Comparison of ENCODE assay signal across 14 cellular contexts in genomic region chr14:22509036-22509709, GRCh38.
DNase-seq lines count a peak whose midpoint lies in the region; ATAC-seq lines count a peak whose summit lies in the region.
"Had no signal": no experiment of that assay in that cellular context is flagged by ENCODE, and none has a peak within 500 bp of the region (broad histone marks: within the 10 kb centered on the region; RNA-seq: fewer than 3 reads in every experiment).

No MANE protein-coding gene starts in this region.

- H3K9me3 Mint-ChIP-seq in activated naive CD4-positive, alpha-beta T cell treated with anti-CD3 and anti-CD28 coated beads, Interleukin-2, amount 10 ng/mL, durations not matched to agents 7 days and 5 days: no peaks in the 10 kb centered on the region
- H3K9me3 Mint-ChIP-seq in activated naive CD8-positive, alpha-beta T cell treated with anti-CD3 and anti-CD28 coated beads, Interleukin-2, amount 10 ng/mL, durations not matched to agents 7 days and 5 days: no peaks in the 10 kb centered on the region
- no peaks in the 10 kb centered on the region for H3K9me3 Mint-ChIP-seq in stimulated activated naive B cell treated with anti-CD40 and anti-IgM and Interleukin-4, amounts not matched to agents 10 μg/mL and 1 μg/mL and 100 μg/mL, for 72 hours

- H3K27ac Mint-ChIP-seq in activated naive CD4-positive, alpha-beta T cell treated with anti-CD3 and anti-CD28 coated beads, Interleukin-2, amount 10 ng/mL, durations not matched to agents 7 days and 5 days: peak overlapping the region; percentile 93
- H3K27ac Mint-ChIP-seq in activated naive CD8-positive, alpha-beta T cell treated with anti-CD3 and anti-CD28 coated beads, Interleukin-2, amount 10 ng/mL, durations not matched to agents 7 days and 5 days: peak overlapping the region; percentile 96
- peak overlapping the region; percentile 51 for H3K27ac Mint-ChIP-seq in stimulated activated naive B cell treated with anti-CD40 and anti-IgM and Interleukin-4, amounts not matched to agents 10 μg/mL and 1 μg/mL and 100 μg/mL, for 72 hours

- H3K36me3 Mint-ChIP-seq in activated naive CD4-positive, alpha-beta T cell treated with anti-CD3 and anti-CD28 coated beads, Interleukin-2, amount 10 ng/mL, durations not matched to agents 7 days and 5 days: peaks cover 94% of the 10 kb centered on the region
- H3K36me3 Mint-ChIP-seq in activated naive CD8-positive, alpha-beta T cell treated with anti-CD3 and anti-CD28 coated beads, Interleukin-2, amount 10 ng/mL, durations not matched to agents 7 days and 5 days: peaks cover 82% of the 10 kb centered on the region
- peaks cover 7 to 12% of the 10 kb centered on the region in 2 donors for H3K36me3 Mint-ChIP-seq in stimulated activated naive B cell treated with anti-CD40 and anti-IgM and Interleukin-4, amounts not matched to agents 10 μg/mL and 1 μg/mL and 100 μg/mL, for 72 hours

- no peaks in the 10 kb centered on the region for H3K27me3 Mint-ChIP-seq in activated naive CD4-positive, alpha-beta T cell treated with anti-CD3 and anti-CD28 coated beads, Interleukin-2, amount 10 ng/mL, durations not matched to agents 7 days and 5 days
- H3K27me3 Mint-ChIP-seq in activated naive CD8-positive, alpha-beta T cell treated with anti-CD3 and anti-CD28 coated beads, Interleukin-2, amount 10 ng/mL, durations not matched to agents 7 days and 5 days: no peaks in the 10 kb centered on the region
- H3K27me3 Mint-ChIP-seq in stimulated activated naive B cell treated with anti-CD40 and anti-IgM and Interleukin-4, amounts not matched to agents 10 μg/mL and 1 μg/mL and 100 μg/mL, for 72 hours: no peaks in the 10 kb centered on the region

- peak overlapping the region; percentile 85 for H3K4me3 Mint-ChIP-seq in activated naive CD4-positive, alpha-beta T cell treated with anti-CD3 and anti-CD28 coated beads, Interleukin-2, amount 10 ng/mL, durations not matched to agents 7 days and 5 days
- H3K4me3 Mint-ChIP-seq in activated naive CD8-positive, alpha-beta T cell treated with anti-CD3 and anti-CD28 coated beads, Interleukin-2, amount 10 ng/mL, durations not matched to agents 7 days and 5 days: peak overlapping the region; percentile 91
- no peak overlapping the region for H3K4me3 Mint-ChIP-seq in stimulated activated naive B cell treated with anti-CD40 and anti-IgM and Interleukin-4, amounts not matched to agents 10 μg/mL and 1 μg/mL and 100 μg/mL, for 72 hours

- DNase-seq in activated naive CD4-positive, alpha-beta T cell treated with anti-CD3 and anti-CD28 coated beads, Interleukin-2, amount 10 ng/mL, durations not matched to agents 7 days and 5 days: no peak
- DNase-seq in activated naive CD4-positive, alpha-beta T cell treated with anti-CD3 and anti-CD28 coated beads, Interleukin-2, amount 50 U/mL, for 16 hours: no peak
- no peak for DNase-seq in activated naive CD8-positive, alpha-beta T cell treated with anti-CD3 and anti-CD28 coated beads, Interleukin-2, amount 10 ng/mL, durations not matched to agents 7 days and 5 days
- DNase-seq in stimulated activated naive B cell treated with anti-CD40 and anti-IgM and Interleukin-4, amounts not matched to agents 10 μg/mL and 1 μg/mL and 100 μg/mL, for 72 hours: no peak
- no peak for DNase-seq in cerebellar nuclear complex (lab: John Stamatoyannopoulos, UW)
- DNase-seq: EL; glutamatergic neuron; left cardiac atrium; NCI-H2081 treated with DMSO at 0.1 percent for 48 hours; stimulated activated CD4-positive, alpha-beta T cell treated with anti-CD3 and anti-CD28 coated beads, Interleukin-15, amount 100 ng/mL, for 24 hours; stimulated activated CD8-positive, alpha-beta memory T cell treated with anti-CD3 and anti-CD28 coated beads, Interleukin-4, amount 100 ng/mL, for 48 hours had no signal

- CTCF ChIA-PET in activated naive CD4-positive, alpha-beta T cell treated with anti-CD3 and anti-CD28 coated beads, Interleukin-2, amount 10 ng/mL, durations not matched to agents 7 days and 5 days (lab: Charles Lee): interaction anchor here (0.6 to 2.7 kb wide), 12 partner anchors 8 to 867 kb away, joined by 3 to 7 read pairs (median 3); no protein-coding TSS in a partner anchor

- peak; percentile 21 for ATAC-seq in GM21825 (IDR thresholded peaks at IDR 0.05; ENCODE audit: unreplicated experiment)
- ATAC-seq in activated naive CD8-positive, alpha-beta T cell treated with anti-CD3 and anti-CD28 coated beads, Interleukin-2, amount 10 ng/mL, durations not matched to agents 7 days and 5 days (ENCODE audit: low read depth): no peak
- ATAC-seq in stimulated activated naive B cell treated with anti-CD40 and anti-IgM and Interleukin-4, amounts not matched to agents 10 μg/mL and 1 μg/mL and 100 μg/mL, for 72 hours (replicated peaks): no peak
- no peak for ATAC-seq in HG02571 (IDR thresholded peaks at IDR 0.05; ENCODE audit: unreplicated experiment)
- no peak for ATAC-seq in GM18867 (IDR thresholded peaks at IDR 0.05; ENCODE audit: unreplicated experiment)

- POLR2A ChIA-PET in activated naive CD8-positive, alpha-beta T cell treated with anti-CD3 and anti-CD28 coated beads, Interleukin-2, amount 10 ng/mL, durations not matched to agents 7 days and 5 days (lab: Charles Lee): interaction anchor here (0.7 to 32.0 kb wide), 20 partner anchors 8 to 657 kb away, joined by 3 to 652 read pairs (median 5); no protein-coding TSS in a partner anchor

- peaks cover 86% of the 10 kb centered on the region for H3K4me1 Mint-ChIP-seq in activated naive CD4-positive, alpha-beta T cell treated with anti-CD3 and anti-CD28 coated beads, Interleukin-2, amount 10 ng/mL, durations not matched to agents 7 days and 5 days
- peaks cover 60% of the 10 kb centered on the region for H3K4me1 Mint-ChIP-seq in activated naive CD8-positive, alpha-beta T cell treated with anti-CD3 and anti-CD28 coated beads, Interleukin-2, amount 10 ng/mL, durations not matched to agents 7 days and 5 days
- H3K4me1 Mint-ChIP-seq in stimulated activated naive B cell treated with anti-CD40 and anti-IgM and Interleukin-4, amounts not matched to agents 10 μg/mL and 1 μg/mL and 100 μg/mL, for 72 hours: peaks cover 45 to 90% of the 10 kb centered on the region in 2 donors

Comparison
In these comparisons a context has a peak if more than half of its experiments do, and no peak if none do; other contexts are left out.
1. H3K4me3 Mint-ChIP-seq: peak in activated naive CD4-positive, alpha-beta T cell treated with anti-CD3 and anti-CD28 coated beads, Interleukin-2, amount 10 ng/mL, durations not matched to agents 7 days and 5 days (single experiment) and activated naive CD8-positive, alpha-beta T cell treated with anti-CD3 and anti-CD28 coated beads, Interleukin-2, amount 10 ng/mL, durations not matched to agents 7 days and 5 days (single experiment); none in stimulated activated naive B cell treated with anti-CD40 and anti-IgM and Interleukin-4, amounts not matched to agents 10 μg/mL and 1 μg/mL and 100 μg/mL, for 72 hours (0 of 2).
2. Peak in every context shown above with its lines, with median percentiles within 50 percentile points of each other: H3K27ac Mint-ChIP-seq.